1 cellular context compared by ENCODE assay signal in genomic region chr15:61499371-61499770, GRCh38.
TF ChIP-seq lines count a peak whose summit lies in the region.

No MANE protein-coding gene starts in this region.

TF ChIP-seq in GM23338, 12 proteins besides CTCF, POLR2A, EP300 and RAD21 (continued from another document):
- no peak for TF ChIP-seq ZNF462 (CRISPR knock-in tag; IDR thresholded peaks at IDR 0.05)
